Comparison of ENCODE assay signal across 21 cellular contexts in genomic region chr10:24247841-24248240, GRCh38.
"Had no signal": no experiment of that assay in that cellular context is flagged by ENCODE, and none has a peak within 500 bp of the region (broad histone marks: within the 10 kb centered on the region; RNA-seq: fewer than 3 reads in every experiment).

No MANE protein-coding gene starts in this region.

- DNase-seq: cerebellar nuclear complex; cortex of kidney; effector memory CD8-positive, alpha-beta T cell; erythroblast; head of caudate nucleus; kidney; left lung; mesenchymal stem cell; midbrain; naive thymus-derived CD4-positive, alpha-beta T cell; stimulated activated CD4-positive, alpha-beta T cell treated with anti-CD3 and anti-CD28 coated beads, Interleukin-2, amount 100 ng/mL, for 24 hours; stimulated activated CD4-positive, alpha-beta T cell treated with anti-CD3 and anti-CD28 coated beads, Interleukin-4, amount 100 ng/mL, for 24 hours; stimulated activated naive CD4-positive, alpha-beta T cell treated with Interleukin-2 at 50 U/mL for 16 hours; stomach; thyroid gland; upper lobe of left lung had no signal

- H3K9me3 Mint-ChIP-seq: nephron; neural progenitor cell; stimulated activated effector memory CD8-positive, alpha-beta T cell treated with anti-CD3 and anti-CD28 coated beads, Interleukin-12 subunit alpha, Interleukin-12 subunit beta, amount 100 ng/mL, for 72 hours had no signal

- H3K4me1 Mint-ChIP-seq: naive thymus-derived CD4-positive, alpha-beta T cell; stimulated activated effector memory CD8-positive, alpha-beta T cell treated with anti-CD3 and anti-CD28 coated beads, Interleukin-12 subunit alpha, Interleukin-12 subunit beta, amount 100 ng/mL, for 72 hours had no signal

- H3K27ac Mint-ChIP-seq: effector memory CD8-positive, alpha-beta T cell; naive thymus-derived CD4-positive, alpha-beta T cell; nephron; neural progenitor cell; stimulated activated effector memory CD8-positive, alpha-beta T cell treated with anti-CD3 and anti-CD28 coated beads, Interleukin-12 subunit alpha, Interleukin-12 subunit beta, amount 100 ng/mL, for 72 hours had no signal

- H3K4me1 ChIP-seq: left lung had no signal

- H3K27ac ChIP-seq: left lung, neural progenitor cell, right atrium auricular region, stomach, thyroid gland, upper lobe of left lung had no signal

- ATAC-seq: effector memory CD8-positive, alpha-beta T cell; left lung; naive thymus-derived CD4-positive, alpha-beta T cell; sciatic nerve; stimulated activated effector memory CD8-positive, alpha-beta T cell treated with anti-CD3 and anti-CD28 coated beads, Interleukin-12 subunit alpha, Interleukin-12 subunit beta, amount 100 ng/mL, for 72 hours had no signal

- H3K4me3 Mint-ChIP-seq: effector memory CD8-positive, alpha-beta T cell; naive thymus-derived CD4-positive, alpha-beta T cell; nephron; neural progenitor cell; stimulated activated effector memory CD8-positive, alpha-beta T cell treated with anti-CD3 and anti-CD28 coated beads, Interleukin-12 subunit alpha, Interleukin-12 subunit beta, amount 100 ng/mL, for 72 hours had no signal

- H3K27me3 ChIP-seq: left lung, neural progenitor cell, right atrium auricular region, stomach, thyroid gland, upper lobe of left lung had no signal

- H3K4me3 ChIP-seq: left lung, neural progenitor cell, right atrium auricular region, stomach, thyroid gland, upper lobe of left lung had no signal

- H3K9me3 ChIP-seq: left lung, right atrium auricular region, stomach, thyroid gland, upper lobe of left lung had no signal

- H3K36me3 Mint-ChIP-seq: naive thymus-derived CD4-positive, alpha-beta T cell; stimulated activated effector memory CD8-positive, alpha-beta T cell treated with anti-CD3 and anti-CD28 coated beads, Interleukin-12 subunit alpha, Interleukin-12 subunit beta, amount 100 ng/mL, for 72 hours had no signal

- H3K36me3 ChIP-seq: left lung, neural progenitor cell, right atrium auricular region, stomach, thyroid gland, upper lobe of left lung had no signal

- H3K27me3 Mint-ChIP-seq: effector memory CD8-positive, alpha-beta T cell had no signal
